Comparison of ENCODE assay signal across 8 cellular contexts in genomic region chrX:119870626-119871131, GRCh38. TPM values are rescaled to one million over a fixed set of nuclear protein-coding genes. Genes with fewer than 3 reads are reported as not detected.
A peak's percentile ranks its signal among the peaks of the same experiment; 100 is the strongest.
DNase-seq lines count a peak whose midpoint lies in the region; TF ChIP-seq lines count a peak whose summit lies in the region.

No MANE protein-coding gene starts in this region.

- H3K4me1 Mint-ChIP-seq in Calu3 (ENCODE audit: low read depth, unreplicated experiment) = peaks cover 8% of the 10 kb centered on the region
- peaks cover 10% of the 10 kb centered on the region for H3K4me1 Mint-ChIP-seq in activated naive CD4-positive, alpha-beta T cell treated with anti-CD3 and anti-CD28 coated beads for 36 hours (ENCODE audit: low read depth)

- H3K4me3 ChIP-seq in GM23248 = peak overlapping the region; percentile 93
- peak overlapping the region; percentile 63 for H3K4me3 ChIP-seq in ovary

- CTCF ChIA-PET in Calu3 (lab: Charles Lee) = interaction anchor here (1.3 to 1.4 kb wide), 2 partner anchors 18 to 79 kb away, joined by 3 to 5 read pairs; partner anchors contain the start of genes RPL39 and UPF3B
- CTCF ChIA-PET in activated naive CD4-positive, alpha-beta T cell treated with anti-CD3 and anti-CD28 coated beads for 36 hours (lab: Charles Lee) = interaction anchor here (1.0 to 1.2 kb wide), 5 partner anchors 12 to 85 kb away, joined by 3 to 4 read pairs (median 3); partner anchors contain the start of genes RPL39 and UPF3B

- H3F3A ChIP-seq in GM23248 (ENCODE audit: insufficient read depth) = no peaks in the 10 kb centered on the region

- in situ Hi-C loops in GM23248 (cut with MboI) = no loop called here

- TF ChIP-seq CTCF in Calu3 (IDR thresholded peaks at IDR 0.05; ENCODE audit: unreplicated experiment) (no peak), ovary (IDR thresholded peaks at IDR 0.05) (no peak)

- H3K9me2 ChIP-seq in GM23248 (ENCODE audit: insufficient read depth) = no peaks in the 10 kb centered on the region

- H3K4me2 ChIP-seq in GM23248 (ENCODE audit: unreplicated experiment) = peak overlapping the region; percentile 73

- peak overlapping the region; percentile 89 for H3K27ac Mint-ChIP-seq in Calu3 (ENCODE audit: unreplicated experiment)
- H3K27ac Mint-ChIP-seq in activated naive CD4-positive, alpha-beta T cell treated with anti-CD3 and anti-CD28 coated beads for 36 hours = peak overlapping the region; percentile 98

- TF ChIP-seq EP300 in ovary (IDR thresholded peaks at IDR 0.05) = no peak

- no peaks in the 10 kb centered on the region for H3K27me3 Mint-ChIP-seq in Calu3 (ENCODE audit: unreplicated experiment)
- H3K27me3 Mint-ChIP-seq in activated naive CD4-positive, alpha-beta T cell treated with anti-CD3 and anti-CD28 coated beads for 36 hours (ENCODE audit: low read depth) = no peaks in the 10 kb centered on the region

- BruUV-seq in Calu3 (replicated peaks; lab: Mats Ljungman, UMichigan) = no TSS peak

- H3K27ac ChIP-seq in GM23248 (peak overlapping the region; percentile 98), ovary (peak overlapping the region in 1 of 2 donors; percentile 94)

- intact Hi-C loops in Calu3 (cut with micrococcal nuclease; ENCODE audit: unreplicated experiment) = no loop called here
- intact Hi-C loops in activated naive CD4-positive, alpha-beta T cell treated with anti-CD3 and anti-CD28 coated beads for 36 hours (cut with micrococcal nuclease) = loop anchor here (1.0 to 10.0 kb wide), 12 partner anchors 10 to 692 kb away; partner anchors contain the start of genes CUL4B, NKAP, NKRF and PGRMC1
- intact Hi-C loops in ovary (cut with DNase I) = no loop called here

- no peak for DNase-seq in Calu3
- peak; percentile 56 for DNase-seq in GM23248
- peak; percentile 52 for DNase-seq in NCI-H748 treated with DMSO at 0.1 percent for 48 hours (lab: John Stamatoyannopoulos, UW)
- DNase-seq in activated naive CD4-positive, alpha-beta T cell treated with anti-CD3 and anti-CD28 coated beads for 36 hours = peak; percentile 51
- peak; percentile 11 for DNase-seq in glomerular visceral epithelial cell (ENCODE audit: extremely low spot score)
- DNase-seq in ovary = no peak
- no peak for DNase-seq in DMS153 treated with DMSO at 0.1 percent for 48 hours (lab: John Stamatoyannopoulos, UW; ENCODE audit: unreplicated experiment)
- no peak for DNase-seq in COLO829 (ENCODE audit: low spot score)

- H3K9me3 ChIP-seq in GM23248 (ENCODE audit: low read depth) (no peaks in the 10 kb centered on the region), ovary (no peaks in the 10 kb centered on the region)

- H3K4me1 ChIP-seq in GM23248 (ENCODE audit: insufficient read depth) (peaks cover 7% of the 10 kb centered on the region; the same call in 1 of the 2 replicates), ovary (ENCODE audit: insufficient read depth) (no peaks in the 10 kb centered on the region)

- peak overlapping the region; percentile 93 for H3K4me3 Mint-ChIP-seq in Calu3 (ENCODE audit: low read depth, unreplicated experiment)
- peak overlapping the region; percentile 97 for H3K4me3 Mint-ChIP-seq in activated naive CD4-positive, alpha-beta T cell treated with anti-CD3 and anti-CD28 coated beads for 36 hours

- no peak for TF ChIP-seq POLR2A in ovary (IDR thresholded peaks at IDR 0.05)

- H2AFZ ChIP-seq in GM23248 = peak overlapping the region; percentile 92

- no peaks in the 10 kb centered on the region for H4K20me1 ChIP-seq in GM23248 (ENCODE audit: insufficient read depth)

- peaks cover 36% of the 10 kb centered on the region for H3K36me3 Mint-ChIP-seq in Calu3 (ENCODE audit: insufficient read depth, unreplicated experiment)
- H3K36me3 Mint-ChIP-seq in activated naive CD4-positive, alpha-beta T cell treated with anti-CD3 and anti-CD28 coated beads for 36 hours (ENCODE audit: low read depth) = peaks cover 8% of the 10 kb centered on the region

- WGBS in GM23248 (ENCODE audit: low coverage in 1 of 2, low lambda C conversion rate in 2 of 2, missing lambda C conversion rate in 2 of 2), 2 experiments = 0 to 2% methylated on average over 25 of the region's 25 CpGs
- 33 to 48% (median 34%) methylated on average over 25 of the region's 25 CpGs for WGBS in ovary, 3 donors

- H3K79me2 ChIP-seq in GM23248 (ENCODE audit: insufficient read depth) = peaks cover 59% of the 10 kb centered on the region

- H3K9me3 Mint-ChIP-seq in Calu3 (ENCODE audit: low read depth, unreplicated experiment) = no peaks in the 10 kb centered on the region
- H3K9me3 Mint-ChIP-seq in activated naive CD4-positive, alpha-beta T cell treated with anti-CD3 and anti-CD28 coated beads for 36 hours = no peaks in the 10 kb centered on the region

- H3K36me3 ChIP-seq in GM23248 (ENCODE audit: low read depth) = no peaks in the 10 kb centered on the region
- H3K36me3 ChIP-seq in ovary = no peaks in the 10 kb centered on the region

- H3K9ac ChIP-seq in GM23248 = peak overlapping the region; percentile 100

- H3K27me3 ChIP-seq in GM23248 (replicated peaks; ENCODE audit: insufficient read depth) (no peaks in the 10 kb centered on the region), ovary (no peaks in the 10 kb centered on the region)

RNA-seq across cellular contexts. Expression of gene RNF113A, which starts 0.9 kb away (rescaled TPM):
- 16.9 and 18.3 TPM in 2 replicates for total RNA-seq in Calu3 (2022)
- total RNA-seq in GM23248 (2014; rRNA removed; shearing (Covaris generic)) = 13.9 and 17.2 TPM in 2 replicates
- polyA plus RNA-seq in GM23248 (2016; fragmentation: Nextera tagmentation; extraction: Ambion mirVana) = 20.7 and 23.1 TPM in 2 replicates
- 10 to 100 TPM; 20.8 to 22.0 TPM for total RNA-seq in activated naive CD4-positive, alpha-beta T cell treated with anti-CD3 and anti-CD28 coated beads for 36 hours
- total RNA-seq in ovary = 10 to 100 TPM in 6 of 7 donors, 1 to 10 TPM in 1; 9.5 to 14.7 (median 13.5) TPM
- 10 to 100 TPM; 16.9 to 18.5 TPM for polyA plus RNA-seq in ovary

RNA-seq across cellular contexts. Expression of gene NDUFA1, which starts 1.0 kb away (rescaled TPM):
- total RNA-seq in Calu3 (2022) (77.5 and 79.6 TPM in 2 replicates), ovary (10 to 100 TPM; 50.1 to 73.2 (median 65.1) TPM)
- 34.8 and 46.4 TPM in 2 replicates for total RNA-seq in GM23248 (2014; rRNA removed; shearing (Covaris generic))
- polyA plus RNA-seq in GM23248 (2016; fragmentation: Nextera tagmentation; extraction: Ambion mirVana) (260 and 264 TPM in 2 replicates), ovary (100 to 1,000 TPM in 1 of 2 donors, 10 to 100 TPM in 1; 86.5 to 133 TPM)
- total RNA-seq in activated naive CD4-positive, alpha-beta T cell treated with anti-CD3 and anti-CD28 coated beads for 36 hours = 100 to 1,000 TPM; 105 to 107 TPM

RNA-seq across cellular contexts. Expression of gene UPF3B, which starts 17.9 kb away (rescaled TPM):
- total RNA-seq in Calu3 (2022) = 15.6 and 17.2 TPM in 2 replicates
- 3.1 and 3.3 TPM in 2 replicates for total RNA-seq in GM23248 (2014; rRNA removed; shearing (Covaris generic))
- 6.0 and 6.7 TPM in 2 replicates for polyA plus RNA-seq in GM23248 (2016; fragmentation: Nextera tagmentation; extraction: Ambion mirVana)
- 10 to 100 TPM; 21.5 to 22.2 TPM for total RNA-seq in activated naive CD4-positive, alpha-beta T cell treated with anti-CD3 and anti-CD28 coated beads for 36 hours
- 1 to 10 TPM; 3.5 to 8.1 (median 7.6) TPM for total RNA-seq in ovary
- 10 to 100 TPM; 11.1 to 11.7 TPM for polyA plus RNA-seq in ovary

RNA-seq across cellular contexts. Expression of gene AKAP14, which starts 25.0 kb away (rescaled TPM):
- not detected in 2 replicates for total RNA-seq in Calu3 (2022)
- not detected in 2 replicates for total RNA-seq in GM23248 (2014; rRNA removed; shearing (Covaris generic))
- polyA plus RNA-seq in GM23248 (2016; fragmentation: Nextera tagmentation; extraction: Ambion mirVana) = not detected in 2 replicates
- not detected for total RNA-seq in activated naive CD4-positive, alpha-beta T cell treated with anti-CD3 and anti-CD28 coated beads for 36 hours
- 10 to 100 TPM in 1 of 7 donors, 1 to 10 TPM in 2, not detected in 4; 1.3 to 10.1 (median 1.3) TPM for total RNA-seq in ovary
- under 1 TPM; 0.38 to 0.47 TPM for polyA plus RNA-seq in ovary

Comparison
In these comparisons a context has a peak if more than half of its experiments do, and no peak if none do; other contexts are left out.
1. DNase-seq: peak in GM23248 (single experiment), NCI-H748 treated with DMSO at 0.1 percent for 48 hours (single experiment), activated naive CD4-positive, alpha-beta T cell treated with anti-CD3 and anti-CD28 coated beads for 36 hours (single experiment) and glomerular visceral epithelial cell (single experiment); none in Calu3 (single experiment), ovary (0 of 5), DMS153 treated with DMSO at 0.1 percent for 48 hours (single experiment) and COLO829 (single experiment).